Comparison of ENCODE assay signal across 1 cellular context in the genomic region with DNA sequence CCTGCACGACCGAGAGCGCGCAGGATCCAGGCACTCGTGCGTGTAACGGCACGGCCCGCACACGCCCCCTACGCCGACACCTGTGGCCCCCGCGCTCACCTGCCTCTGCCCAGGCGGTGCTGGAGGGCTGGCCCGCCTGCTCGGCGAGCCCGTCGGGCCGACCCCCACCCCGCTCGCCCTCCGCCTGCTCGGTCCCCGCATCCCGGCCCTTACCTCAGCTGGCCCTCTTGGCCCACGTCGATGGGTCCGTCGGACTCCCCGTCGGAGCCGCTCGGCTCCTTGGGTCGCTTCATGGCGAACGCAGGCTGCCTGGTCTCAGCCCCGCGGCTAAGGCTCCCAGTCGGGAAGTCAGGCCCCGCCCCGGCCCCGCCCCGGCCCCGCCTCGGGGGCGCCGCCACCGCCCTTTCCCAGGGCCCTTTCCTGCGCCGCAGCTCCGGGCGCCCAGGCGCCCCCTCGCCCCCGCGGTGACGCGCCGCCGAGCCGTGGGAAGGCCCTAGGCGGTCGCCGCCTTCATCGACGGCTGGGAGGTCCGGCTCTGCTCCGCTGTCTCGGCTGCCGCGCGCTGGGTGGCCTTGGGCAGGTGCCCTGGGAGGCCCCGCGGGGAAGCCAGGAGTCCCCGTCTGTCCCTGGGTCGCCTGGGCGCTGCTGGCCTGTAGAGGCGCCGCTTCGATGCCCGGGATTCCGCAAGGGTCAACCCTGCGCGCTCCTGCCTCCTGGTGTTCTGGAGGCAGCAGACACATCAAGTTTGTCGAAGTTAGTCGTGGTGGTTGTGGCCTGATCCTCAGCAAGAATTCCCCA.
TF ChIP-seq lines count a peak whose summit lies in the region.

Gene HEYL (minus strand): TSS at position 311 of the 798 bp plus-strand sequence. CDS start 18 bp downstream, at position 293.

TF ChIP-seq in K562, 482 proteins besides CTCF, POLR2A, EP300 and RAD21 (continued from another document and continues in another):
- TF ChIP-seq RERE (CRISPR knock-in tag; IDR thresholded peaks at IDR 0.05; ENCODE audit: borderline replicate concordance) (no peak), VEZF1 (CRISPR knock-in tag; IDR thresholded peaks at IDR 0.05) (peak; percentile 81), PHF20 (IDR thresholded peaks at IDR 0.05; ENCODE audit: partially characterized antibody) (peak; percentile 36), TRIM24 (IDR thresholded peaks at IDR 0.05) (peak in 1 of 2 experiments; percentile 60; a peak in 1 of 4 replicates), RFX7 (CRISPR knock-in tag; IDR thresholded peaks at IDR 0.05) (no peak), KAT7 (CRISPR knock-in tag; IDR thresholded peaks at IDR 0.05; ENCODE audit: borderline replicate concordance) (peak; percentile 80; the same call in 1 of the 2 replicates), ZNF830 (CRISPR knock-in tag; IDR thresholded peaks at IDR 0.05) (0 out of 2 replicates have a peak, but pooled peaks have one; percentile 22), GTF2B (IDR thresholded peaks at IDR 0.05; ENCODE audit: extremely low read depth, insufficient read length) (no peak), SIN3B (IDR thresholded peaks at IDR 0.05; ENCODE audit: low read depth) (peak; percentile 79), RNF2 (IDR thresholded peaks at IDR 0.05) (no peak), BRCA1 (IDR thresholded peaks at IDR 0.05) (no peak), BRCA1 (CRISPR knock-in tag; IDR thresholded peaks at IDR 0.05) (0 out of 2 replicates have a peak, but pooled peaks have one; percentile 73), FOXM1 (IDR thresholded peaks at IDR 0.05; ENCODE audit: low read depth) (no peak), FOXM1 (CRISPR knock-in tag; IDR thresholded peaks at IDR 0.05; ENCODE audit: low read depth) (0 out of 2 replicates have a peak, but pooled peaks have one; percentile 43), GABPA (tag; conservative IDR thresholded peaks at IDR 0.05; ENCODE audit: low read depth) (no peak), ZNF347 (CRISPR knock-in tag; IDR thresholded peaks at IDR 0.05; ENCODE audit: low read depth) (no peak), SLC30A9 (CRISPR knock-in tag; IDR thresholded peaks at IDR 0.05) (no peak), PKNOX1 (IDR thresholded peaks at IDR 0.05) (no peak), CTCFL (IDR thresholded peaks at IDR 0.05; ENCODE audit: borderline replicate concordance, insufficient read depth, low read depth, low read length, poor library complexity, severe bottlenecking) (peak; percentile 55), RBBP5 (IDR thresholded peaks at IDR 0.05; ENCODE audit: borderline replicate concordance, insufficient read depth, low read length, poor library complexity, severe bottlenecking) (peak; percentile 57), GATAD2A (IDR thresholded peaks at IDR 0.05) (peak; percentile 86), HIVEP1 (CRISPR knock-in tag; IDR thresholded peaks at IDR 0.05) (no peak; the same call in 1 of the 2 replicates), ZNF449 (CRISPR knock-in tag; IDR thresholded peaks at IDR 0.05) (no peak), MTA3 (IDR thresholded peaks at IDR 0.05; ENCODE audit: borderline replicate concordance) (peak; percentile 87; the same call in 1 of the 2 replicates), CREB3 (tag; conservative IDR thresholded peaks at IDR 0.05; ENCODE audit: low read depth) (no peak), IRF2 (CRISPR knock-in tag; IDR thresholded peaks at IDR 0.05) (no peak), POLR2G (IDR thresholded peaks at IDR 0.05; ENCODE audit: low read depth, low read length) (peak; percentile 81), ETV5 (CRISPR knock-in tag; IDR thresholded peaks at IDR 0.05; ENCODE audit: low read depth) (0 out of 2 replicates have a peak, but pooled peaks have one; percentile 62), EGR1 (conservative IDR thresholded peaks at IDR 0.05) (peak; percentile 73), FOXP1 (CRISPR knock-in tag; IDR thresholded peaks at IDR 0.05) (peak; percentile 47; the same call in 1 of the 2 replicates), ETV1 (tag; conservative IDR thresholded peaks at IDR 0.05; ENCODE audit: low read depth) (no peak), KDM5B (IDR thresholded peaks at IDR 0.05; ENCODE audit: insufficient replicate concordance, low read depth, low read length) (peak; percentile 66), NBN (IDR thresholded peaks at IDR 0.05; ENCODE audit: low read depth) (no peak), TGIF2 (CRISPR knock-in tag; IDR thresholded peaks at IDR 0.05) (0 out of 2 replicates have a peak, but pooled peaks have one; percentile 23), SREBF1 (IDR thresholded peaks at IDR 0.05; ENCODE audit: borderline replicate concordance, low read depth, low read length) (no peak), NR2C1 (IDR thresholded peaks at IDR 0.05) (peak; percentile 45; the same call in 1 of the 2 replicates), NR2C1 (tag; IDR thresholded peaks at IDR 0.05) (no peak), FOXK2 (conservative IDR thresholded peaks at IDR 0.05 in 1 of 2, IDR thresholded peaks at IDR 0.05 in 1 of 2; ENCODE audit: low read depth in 2 of 2) (no peak), ZBTB7A (IDR thresholded peaks at IDR 0.05; ENCODE audit: borderline replicate concordance, control insufficient read depth, low read depth, low read length) (peak; percentile 95)
- TF ChIP-seq, protein P1, sequence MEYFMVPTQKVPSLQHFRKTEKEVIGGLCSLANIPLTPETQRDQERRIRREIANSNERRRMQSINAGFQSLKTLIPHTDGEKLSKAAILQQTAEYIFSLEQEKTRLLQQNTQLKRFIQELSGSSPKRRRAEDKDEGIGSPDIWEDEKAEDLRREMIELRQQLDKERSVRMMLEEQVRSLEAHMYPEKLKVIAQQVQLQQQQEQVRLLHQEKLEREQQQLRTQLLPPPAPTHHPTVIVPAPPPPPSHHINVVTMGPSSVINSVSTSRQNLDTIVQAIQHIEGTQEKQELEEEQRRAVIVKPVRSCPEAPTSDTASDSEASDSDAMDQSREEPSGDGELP (CRISPR knock-in tag; IDR thresholded peaks at IDR 0.05; ENCODE audit: borderline replicate concordance), result peak; percentile 66; the same call in 1 of the 2 replicates
- TF ChIP-seq, protein P2, sequence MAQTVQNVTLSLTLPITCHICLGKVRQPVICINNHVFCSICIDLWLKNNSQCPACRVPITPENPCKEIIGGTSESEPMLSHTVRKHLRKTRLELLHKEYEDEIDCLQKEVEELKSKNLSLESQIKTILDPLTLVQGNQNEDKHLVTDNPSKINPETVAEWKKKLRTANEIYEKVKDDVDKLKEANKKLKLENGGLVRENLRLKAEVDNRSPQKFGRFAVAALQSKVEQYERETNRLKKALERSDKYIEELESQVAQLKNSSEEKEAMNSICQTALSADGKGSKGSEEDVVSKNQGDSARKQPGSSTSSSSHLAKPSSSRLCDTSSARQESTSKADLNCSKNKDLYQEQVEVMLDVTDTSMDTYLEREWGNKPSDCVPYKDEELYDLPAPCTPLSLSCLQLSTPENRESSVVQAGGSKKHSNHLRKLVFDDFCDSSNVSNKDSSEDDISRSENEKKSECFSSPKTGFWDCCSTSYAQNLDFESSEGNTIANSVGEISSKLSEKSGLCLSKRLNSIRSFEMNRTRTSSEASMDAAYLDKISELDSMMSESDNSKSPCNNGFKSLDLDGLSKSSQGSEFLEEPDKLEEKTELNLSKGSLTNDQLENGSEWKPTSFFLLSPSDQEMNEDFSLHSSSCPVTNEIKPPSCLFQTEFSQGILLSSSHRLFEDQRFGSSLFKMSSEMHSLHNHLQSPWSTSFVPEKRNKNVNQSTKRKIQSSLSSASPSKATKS (CRISPR knock-in tag; IDR thresholded peaks at IDR 0.05), result no peak
